In genomic region chr4:134085525-134085924, GRCh38 we compare ENCODE assay signal across 29 cellular contexts.
"Had no signal": no experiment of that assay in that cellular context is flagged by ENCODE, and none has a peak within 500 bp of the region (broad histone marks: within the 10 kb centered on the region; RNA-seq: fewer than 3 reads in every experiment).

No MANE protein-coding gene starts in this region.

- H3K9me3 Mint-ChIP-seq: stimulated activated naive CD8-positive, alpha-beta T cell treated with anti-CD3 and anti-CD28 coated beads, Interleukin-15, Interleukin-2, amounts not matched to agents 100 ng/mL and 50 ng/mL, for 24 hours; type B pancreatic cell had no signal

- H3K27me3 Mint-ChIP-seq: stimulated activated memory B cell treated with anti-CD40 and anti-IgM and Interleukin-4, amounts not matched to agents 10 μg/mL and 1 μg/mL and 100 μg/mL, for 72 hours; stimulated activated naive B cell treated with anti-CD40 and anti-IgM and Interleukin-4, amounts not matched to agents 10 μg/mL and 1 μg/mL and 100 μg/mL, for 72 hours; stimulated activated naive CD8-positive, alpha-beta T cell treated with anti-CD3 and anti-CD28 coated beads, Interleukin-15, amount 100 ng/mL, for 72 hours; stimulated activated naive CD8-positive, alpha-beta T cell treated with anti-CD3 and anti-CD28 coated beads, Interleukin-15, Interleukin-2, amounts not matched to agents 100 ng/mL and 50 ng/mL, for 24 hours; type B pancreatic cell had no signal

- FAIRE-seq: urothelium cell line had no signal

- H3K27ac ChIP-seq: stomach, suprapubic skin, testis, thoracic aorta, thyroid gland, tibial artery, tibial nerve, transverse colon, upper lobe of left lung, upper lobe of right lung, uterus, vagina had no signal

- H3K4me3 Mint-ChIP-seq: stimulated activated effector memory CD8-positive, alpha-beta T cell treated with anti-CD3 and anti-CD28 coated beads, Interleukin-12 subunit alpha, Interleukin-12 subunit beta, amount 100 ng/mL, for 72 hours; stimulated activated memory B cell treated with anti-CD40 and anti-IgM and Interleukin-4, amounts not matched to agents 10 μg/mL and 1 μg/mL and 100 μg/mL, for 72 hours; stimulated activated naive B cell treated with anti-CD40 and anti-IgM and Interleukin-4, amounts not matched to agents 10 μg/mL and 1 μg/mL and 100 μg/mL, for 72 hours; stimulated activated naive CD8-positive, alpha-beta T cell treated with anti-CD3 and anti-CD28 coated beads, Interleukin-15, amount 100 ng/mL, for 72 hours; stimulated activated naive CD8-positive, alpha-beta T cell treated with anti-CD3 and anti-CD28 coated beads, Interleukin-15, Interleukin-2, amounts not matched to agents 100 ng/mL and 50 ng/mL, for 24 hours; type B pancreatic cell had no signal

- H3K4me1 Mint-ChIP-seq: stimulated activated effector memory CD8-positive, alpha-beta T cell treated with anti-CD3 and anti-CD28 coated beads, Interleukin-12 subunit alpha, Interleukin-12 subunit beta, amount 100 ng/mL, for 72 hours; stimulated activated memory B cell treated with anti-CD40 and anti-IgM and Interleukin-4, amounts not matched to agents 10 μg/mL and 1 μg/mL and 100 μg/mL, for 72 hours; stimulated activated naive B cell treated with anti-CD40 and anti-IgM and Interleukin-4, amounts not matched to agents 10 μg/mL and 1 μg/mL and 100 μg/mL, for 72 hours; stimulated activated naive CD8-positive, alpha-beta T cell treated with anti-CD3 and anti-CD28 coated beads, Interleukin-15, amount 100 ng/mL, for 72 hours had no signal

- DNase-seq: stimulated activated CD4-positive, alpha-beta T cell treated with anti-CD3 and anti-CD28 coated beads, Interleukin-2, amount 100 ng/mL, for 48 hours; stimulated activated CD4-positive, alpha-beta T cell treated with anti-CD3 and anti-CD28 coated beads, Interleukin-4, amount 100 ng/mL, for 1 hour; stimulated activated CD4-positive, alpha-beta T cell treated with anti-CD3 and anti-CD28 coated beads, Interleukin-4, amount 100 ng/mL, for 24 hours; stimulated activated CD4-positive, alpha-beta T cell treated with anti-CD3 and anti-CD28 coated beads, Interleukin-4, amount 100 ng/mL, for 4 hours; stimulated activated CD8-positive, alpha-beta memory T cell treated with anti-CD3 and anti-CD28 coated beads, Interleukin-4, amount 100 ng/mL, for 48 hours; stimulated activated naive B cell treated with anti-CD40 and anti-IgM and Interleukin-4, amounts not matched to agents 10 μg/mL and 1 μg/mL and 100 μg/mL, for 72 hours; stimulated activated naive CD4-positive, alpha-beta T cell; stimulated activated naive CD4-positive, alpha-beta T cell treated with Interleukin-2 at 50 U/mL for 16 hours; stimulated activated naive CD8-positive, alpha-beta T cell treated with anti-CD3 and anti-CD28 coated beads, Interleukin-15, amount 100 ng/mL, for 72 hours; stimulated activated naive CD8-positive, alpha-beta T cell treated with anti-CD3 and anti-CD28 coated beads, Interleukin-15, Interleukin-2, amounts not matched to agents 100 U/mL and 50 U/mL, for 24 hours; stomach; substantia nigra; testis; thyroid gland; tibial artery; transverse colon; trophoblast cell; upper lobe of left lung; upper lobe of right lung; uterus had no signal

- H3K4me3 ChIP-seq: stomach, suprapubic skin, testis, thoracic aorta, thyroid gland, tibial artery, tibial nerve, transverse colon, upper lobe of left lung, upper lobe of right lung, uterus, vagina had no signal

- H3K4me1 ChIP-seq: stomach, suprapubic skin, testis, thyroid gland, tibial artery, tibial nerve, transverse colon, upper lobe of left lung, upper lobe of right lung, uterus, vagina had no signal

- ATAC-seq: stimulated activated effector memory CD8-positive, alpha-beta T cell treated with anti-CD3 and anti-CD28 coated beads, Interleukin-12 subunit alpha, Interleukin-12 subunit beta, amount 100 ng/mL, for 72 hours; stimulated activated memory B cell treated with anti-CD40 and anti-IgM and Interleukin-4, amounts not matched to agents 10 μg/mL and 1 μg/mL and 100 μg/mL, for 72 hours; stimulated activated naive B cell treated with anti-CD40 and anti-IgM and Interleukin-4, amounts not matched to agents 10 μg/mL and 1 μg/mL and 100 μg/mL, for 72 hours; stimulated activated naive CD8-positive, alpha-beta T cell treated with anti-CD3 and anti-CD28 coated beads, Interleukin-15, amount 100 ng/mL, for 72 hours; stimulated activated naive CD8-positive, alpha-beta T cell treated with anti-CD3 and anti-CD28 coated beads, Interleukin-15, Interleukin-2, amounts not matched to agents 100 U/mL and 50 U/mL, for 24 hours; upper lobe of right lung had no signal

- H3K36me3 Mint-ChIP-seq: stimulated activated effector memory CD8-positive, alpha-beta T cell treated with anti-CD3 and anti-CD28 coated beads, Interleukin-12 subunit alpha, Interleukin-12 subunit beta, amount 100 ng/mL, for 72 hours; stimulated activated memory B cell treated with anti-CD40 and anti-IgM and Interleukin-4, amounts not matched to agents 10 μg/mL and 1 μg/mL and 100 μg/mL, for 72 hours; stimulated activated naive B cell treated with anti-CD40 and anti-IgM and Interleukin-4, amounts not matched to agents 10 μg/mL and 1 μg/mL and 100 μg/mL, for 72 hours; type B pancreatic cell had no signal

- H3K27ac Mint-ChIP-seq: stimulated activated effector memory CD8-positive, alpha-beta T cell treated with anti-CD3 and anti-CD28 coated beads, Interleukin-12 subunit alpha, Interleukin-12 subunit beta, amount 100 ng/mL, for 72 hours; stimulated activated memory B cell treated with anti-CD40 and anti-IgM and Interleukin-4, amounts not matched to agents 10 μg/mL and 1 μg/mL and 100 μg/mL, for 72 hours; stimulated activated naive B cell treated with anti-CD40 and anti-IgM and Interleukin-4, amounts not matched to agents 10 μg/mL and 1 μg/mL and 100 μg/mL, for 72 hours; stimulated activated naive CD8-positive, alpha-beta T cell treated with anti-CD3 and anti-CD28 coated beads, Interleukin-15, amount 100 ng/mL, for 72 hours; stimulated activated naive CD8-positive, alpha-beta T cell treated with anti-CD3 and anti-CD28 coated beads, Interleukin-15, Interleukin-2, amounts not matched to agents 100 ng/mL and 50 ng/mL, for 24 hours; type B pancreatic cell had no signal

- H3K36me3 ChIP-seq: stomach, suprapubic skin, thoracic aorta, thyroid gland, tibial artery, tibial nerve, transverse colon, upper lobe of left lung, upper lobe of right lung, uterus, vagina had no signal

- H3K27me3 ChIP-seq: stomach, suprapubic skin, testis, thyroid gland, tibial artery, tibial nerve, transverse colon, upper lobe of left lung, upper lobe of right lung, uterus, vagina had no signal

- H3K9me3 ChIP-seq: stomach, suprapubic skin, testis, thoracic aorta, thyroid gland, tibial artery, tibial nerve, transverse colon, upper lobe of left lung, upper lobe of right lung, uterus, vagina had no signal
